9 cellular contexts compared by ENCODE assay signal in the genomic region with DNA sequence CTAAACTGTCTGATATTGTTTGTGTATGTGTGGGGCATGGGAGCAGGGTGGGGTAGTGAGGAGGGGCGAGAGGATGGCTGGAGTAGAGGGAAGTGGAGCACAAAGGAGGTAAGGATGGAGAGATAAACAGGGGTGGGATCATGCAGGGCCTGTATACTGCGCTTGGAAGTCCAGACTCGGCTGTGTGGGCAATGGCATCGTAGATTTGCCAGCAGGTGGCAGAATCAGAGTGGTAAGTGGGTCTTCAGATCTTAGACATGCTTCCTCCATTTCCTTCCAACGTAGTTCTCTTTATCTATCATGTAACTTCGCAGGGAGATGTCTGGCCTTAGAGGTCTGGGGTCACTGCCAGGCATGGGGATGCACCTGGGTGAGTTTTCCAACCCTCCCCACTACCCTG.
DNase-seq lines count a peak whose midpoint lies in the region; ATAC-seq, FAIRE-seq and TF ChIP-seq lines count a peak whose summit lies in the region.
"Had no signal": no experiment of that assay in that cellular context is flagged by ENCODE, and none has a peak within 500 bp of the region (broad histone marks: within the 10 kb centered on the region; RNA-seq: fewer than 3 reads in every experiment).

No MANE protein-coding gene starts in this region.

- H3K36me3 ChIP-seq in BJ (ENCODE audit: control insufficient read depth, insufficient read depth, low read length): no peaks in the 10 kb centered on the region
- no peaks in the 10 kb centered on the region for H3K36me3 ChIP-seq in HCT116 (ENCODE audit: control insufficient read depth in 1 of 2, insufficient read depth in 2 of 2, low read length in 2 of 2)

- intact Hi-C loops in HCT116 (cut with micrococcal nuclease): no loop called here
- intact Hi-C loops in sciatic nerve (cut with DNase I): loop anchor here (10.0 kb wide), 1 partner anchor 50 kb away; no protein-coding TSS in a partner anchor

- DNase-seq in BJ (ENCODE audit: low read depth) (no peak), HCT116 (ENCODE audit: low read depth, low spot score) (peak; percentile 6), RCC 7860 (ENCODE audit: low spot score) (peak; percentile 32), fibroblast of mammary gland (ENCODE audit: low read depth) (peak; percentile 54), sciatic nerve (ENCODE audit: low spot score) (peak; percentile 60), NCI-H446 (lab: John Stamatoyannopoulos, UW) (no peak)
- no peak for DNase-seq in activated effector memory CD4-positive, alpha-beta T cell treated with Interleukin-2 at 50 U/mL for 16 hours
- DNase-seq in stimulated activated CD4-positive, alpha-beta T cell treated with anti-CD3 and anti-CD28 coated beads, Interleukin-1b, Interleukin-23, amount 100 ng/mL, for 48 hours: no peak

- H3K79me2 ChIP-seq in HCT116 (ENCODE audit: insufficient read depth, low read length): no peaks in the 10 kb centered on the region

- no peak for TF ChIP-seq POLR2A in HCT116 (IDR thresholded peaks at IDR 0.05; ENCODE audit: borderline replicate concordance, extremely low read depth, insufficient read depth, insufficient read length)

- H3K27me3 ChIP-seq in BJ (ENCODE audit: control insufficient read depth, insufficient read depth, low read length): no peaks in the 10 kb centered on the region
- H3K27me3 ChIP-seq in HCT116 (ENCODE audit: insufficient read depth, low read length): peaks cover 12% of the 10 kb centered on the region; the same call in 1 of the 2 replicates

- TF ChIP-seq RAD21 in HCT116 (IDR thresholded peaks at IDR 0.05; ENCODE audit: low read depth): peak; percentile 35

- TF ChIP-seq CTCF in BJ (IDR thresholded peaks at IDR 0.05; ENCODE audit: insufficient read depth, low read depth, low read length) (peak; percentile 64), HCT116 (IDR thresholded peaks at IDR 0.05 in 2 of 3, conservative IDR thresholded peaks at IDR 0.05 in 1 of 3; ENCODE audit: borderline replicate concordance in 1 of 3, insufficient read depth in 1 of 3, low read depth in 2 of 3, low read length in 2 of 3) (peak; percentile 19 to 38 (median 37); a peak in 3 of 6 replicates), fibroblast of mammary gland (conservative IDR thresholded peaks at IDR 0.05; ENCODE audit: control insufficient read depth, insufficient read depth, low read depth, low read length) (peak; percentile 54)

- H3K9me2 ChIP-seq in HCT116 (ENCODE audit: insufficient read depth): no peaks in the 10 kb centered on the region

- no peaks in the 10 kb centered on the region for H3K9me3 ChIP-seq in HCT116 (ENCODE audit: control insufficient read depth in 1 of 2, insufficient read depth in 1 of 2, low read depth in 1 of 2, low read length in 2 of 2)

- BruUV-seq in HCT116 (replicated peaks; lab: Mats Ljungman, UMichigan): no TSS peak

- CTCF ChIA-PET in BJ (lab: Yijun Ruan, JAX) (interaction anchor here (0.6 to 2.3 kb wide), 15 partner anchors 10 to 576 kb away, joined by 3 to 14 read pairs (median 4); no protein-coding TSS in a partner anchor), HCT116 (lab: Charles Lee) (interaction anchor here (0.9 kb wide), 1 partner anchor 56 kb away, joined by 5 read pairs; no protein-coding TSS in a partner anchor)

- RAD21 ChIA-PET in HCT116 (lab: Charles Lee; ENCODE audit: low non-redundant PET in 1 of 2, low total read pairs in 2 of 2, uncharacterized antibody in 2 of 2, unreplicated experiment in 2 of 2): no interaction called here

- no peak overlapping the region for H3K9ac ChIP-seq in HCT116 (ENCODE audit: low read length)

- H3K4me1 ChIP-seq in HCT116 (ENCODE audit: control insufficient read depth in 1 of 2, insufficient read depth in 2 of 2, low read length in 2 of 2): no peaks in the 10 kb centered on the region

- no peak overlapping the region for H3K4me2 ChIP-seq in HCT116 (ENCODE audit: low read length)

- no peak overlapping the region for H3K27ac ChIP-seq in HCT116 (ENCODE audit: low read depth, low read length)

- H3K4me3 ChIP-seq in BJ (ENCODE audit: low read depth, low read length) (no peak overlapping the region), HCT116 (replicated peaks in 1 of 2; ENCODE audit: low read depth in 1 of 2, low read length in 2 of 2) (no peak overlapping the region), fibroblast of mammary gland (ENCODE audit: control insufficient read depth, low read depth, low read length) (no peak overlapping the region)

- no peaks in the 10 kb centered on the region for H4K20me1 ChIP-seq in HCT116 (ENCODE audit: insufficient read depth)

- no peak for FAIRE-seq in RCC 7860 (lab: Jason Lieb, UNC)
- FAIRE-seq: colon had no signal

- no peak overlapping the region for H2AFZ ChIP-seq in HCT116 (ENCODE audit: low read depth, low read length, poor library complexity, severe bottlenecking)

- peak; percentile 69 for ATAC-seq in HCT116
- ATAC-seq in sciatic nerve: peak; percentile 28

- POLR2A ChIA-PET in BJ (lab: Charles Lee) (no interaction called here), HCT116 (lab: Charles Lee) (no interaction called here)

TF ChIP-seq in HCT116, 20 proteins besides CTCF, POLR2A, EP300 and RAD21:
- no peak for TF ChIP-seq FOSL1 (IDR thresholded peaks at IDR 0.05; ENCODE audit: low read depth)
- TF ChIP-seq CBX3 (IDR thresholded peaks at IDR 0.05; ENCODE audit: low read depth): no peak
- no peak for TF ChIP-seq EGR1 (IDR thresholded peaks at IDR 0.05; ENCODE audit: low read depth)
- TF ChIP-seq, protein P1, sequence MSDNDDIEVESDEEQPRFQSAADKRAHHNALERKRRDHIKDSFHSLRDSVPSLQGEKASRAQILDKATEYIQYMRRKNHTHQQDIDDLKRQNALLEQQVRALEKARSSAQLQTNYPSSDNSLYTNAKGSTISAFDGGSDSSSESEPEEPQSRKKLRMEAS (IDR thresholded peaks at IDR 0.05): no peak
- no peak for TF ChIP-seq ELF1 (IDR thresholded peaks at IDR 0.05; ENCODE audit: borderline replicate concordance, low read depth)
- no peak for TF ChIP-seq ZNF274 (IDR thresholded peaks at IDR 0.05; ENCODE audit: low read depth, low read length)
- TF ChIP-seq EZH2 (IDR thresholded peaks at IDR 0.05): no peak
- no peak for TF ChIP-seq CEBPB (IDR thresholded peaks at IDR 0.05; ENCODE audit: low read depth)
- no peak for TF ChIP-seq EZH2phosphoT487 (IDR thresholded peaks at IDR 0.05; ENCODE audit: borderline replicate concordance)
- TF ChIP-seq ZBTB33 (IDR thresholded peaks at IDR 0.05; ENCODE audit: extremely low read depth, insufficient replicate concordance, low read length): no peak
- TF ChIP-seq YY1 (IDR thresholded peaks at IDR 0.05; ENCODE audit: extremely low read depth, insufficient replicate concordance, low read depth, low read length): no peak
- no peak for TF ChIP-seq ZFX (IDR thresholded peaks at IDR 0.05)
- TF ChIP-seq TCF7L2 (IDR thresholded peaks at IDR 0.05; ENCODE audit: borderline replicate concordance, extremely low read depth, insufficient read depth, insufficient read length): no peak
TF ChIP-seq in HCT116: peak in this region for 0.

Comparison
In these comparisons a context has a peak if more than half of its experiments do, and no peak if none do; other contexts are left out.
1. DNase-seq: peak in HCT116 (single experiment), RCC 7860 (single experiment), fibroblast of mammary gland (single experiment) and sciatic nerve (single experiment); none in BJ (single experiment), activated effector memory CD4-positive, alpha-beta T cell treated with Interleukin-2 at 50 U/mL for 16 hours (single experiment), stimulated activated CD4-positive, alpha-beta T cell treated with anti-CD3 and anti-CD28 coated beads, Interleukin-1b, Interleukin-23, amount 100 ng/mL, for 48 hours (single experiment) and NCI-H446 (0 of 2).
2. Peak in every context shown above with its lines, with median percentiles within 50 percentile points of each other: CTCF ChIP-seq.